Comparison of ENCODE assay signal across 8 cellular contexts in genomic region chr13:44989941-44990340, GRCh38. TPM values are rescaled to one million over a fixed set of nuclear protein-coding genes. Genes with fewer than 3 reads are reported as not detected.
DNase-seq lines count a peak whose midpoint lies in the region; TF ChIP-seq lines count a peak whose summit lies in the region.

No MANE protein-coding gene starts in this region.

- H3K36me3 Mint-ChIP-seq in HFFc6 (ENCODE audit: low read depth) (peaks cover 15% of the 10 kb centered on the region), glutamatergic neuron (ENCODE audit: unreplicated experiment) (no peaks in the 10 kb centered on the region)

- H3K4me3 Mint-ChIP-seq in HFFc6 (peak overlapping the region; percentile 99), glutamatergic neuron (ENCODE audit: unreplicated experiment) (peak overlapping the region; percentile 98)

- H3K27me3 Mint-ChIP-seq in HFFc6 (ENCODE audit: insufficient read depth): no peaks in the 10 kb centered on the region; the same call in 1 of the 2 replicates
- peaks cover 2% of the 10 kb centered on the region for H3K27me3 Mint-ChIP-seq in glutamatergic neuron (ENCODE audit: unreplicated experiment)

- peak overlapping the region; percentile 84 for H3K4me3 ChIP-seq in BLaER1
- H3K4me3 ChIP-seq in WI38 (ENCODE audit: low read depth, low read length): peak overlapping the region; percentile 98
- peak overlapping the region; percentile 95 for H3K4me3 ChIP-seq in retinal pigment epithelial cell (ENCODE audit: low read length)

- H3K4me1 ChIP-seq in BLaER1: peaks cover 40% of the 10 kb centered on the region

- DNase-seq in HFFc6 (no peak), glutamatergic neuron (no peak), retinal pigment epithelial cell (ENCODE audit: low read depth) (no peak), HuH-7 (ENCODE audit: low spot score) (no peak), NCI-H1694 (lab: John Stamatoyannopoulos, UW) (no peak), NCI-H526 treated with DMSO at 0.1 percent for 48 hours (lab: John Stamatoyannopoulos, UW) (no peak)

- no peaks in the 10 kb centered on the region for H3K27me3 ChIP-seq in BLaER1

- H3K36me3 ChIP-seq in BLaER1: peaks cover 23% of the 10 kb centered on the region

- peak overlapping the region; percentile 84 for H3K27ac ChIP-seq in BLaER1

- TF ChIP-seq CTCF in HFFc6 (IDR thresholded peaks at IDR 0.05) (no peak), WI38 (IDR thresholded peaks at IDR 0.05; ENCODE audit: low read depth, low read length) (no peak), glutamatergic neuron (IDR thresholded peaks at IDR 0.05; ENCODE audit: partially characterized antibody, unreplicated experiment) (no peak), retinal pigment epithelial cell (conservative IDR thresholded peaks at IDR 0.05; ENCODE audit: low read depth, low read length) (no peak)

- H4K20me1 ChIP-seq in BLaER1: peaks cover 57% of the 10 kb centered on the region

- H3K9ac ChIP-seq in BLaER1: peak overlapping the region; percentile 90

- H3K9me3 Mint-ChIP-seq in HFFc6: no peaks in the 10 kb centered on the region
- peaks cover 5% of the 10 kb centered on the region for H3K9me3 Mint-ChIP-seq in glutamatergic neuron (ENCODE audit: unreplicated experiment)

- H3K27ac Mint-ChIP-seq in HFFc6 (peak overlapping the region; percentile 99), glutamatergic neuron (ENCODE audit: unreplicated experiment) (peak overlapping the region; percentile 56)

- H3K9me3 ChIP-seq in BLaER1: no peaks in the 10 kb centered on the region

- H3K4me2 ChIP-seq in BLaER1: peak overlapping the region; percentile 96

- H3K4me1 Mint-ChIP-seq in HFFc6 (ENCODE audit: low read depth) (peaks cover 46% of the 10 kb centered on the region), glutamatergic neuron (ENCODE audit: low read depth, unreplicated experiment) (peaks cover 17% of the 10 kb centered on the region)

RNA-seq across cellular contexts. Expression of gene GPALPP1, which starts 0.6 kb away (rescaled TPM):
- 10 to 100 TPM; 22.1 to 25.8 (median 23.5) TPM for total RNA-seq in HFFc6 (2021; fragmentation: NEBNext Ultra II Directional; extraction: Animal tissue kit (Norgen Biotek cat#: 25700))
- total RNA-seq in glutamatergic neuron (ENCODE audit: unreplicated experiment): 27.7 TPM

RNA-seq across cellular contexts. Expression of gene NUFIP1, which starts 0.7 kb away (rescaled TPM):
- 1 to 10 TPM; 5.7 to 8.4 (median 7.3) TPM for total RNA-seq in HFFc6 (2021; fragmentation: NEBNext Ultra II Directional; extraction: Animal tissue kit (Norgen Biotek cat#: 25700))
- total RNA-seq in glutamatergic neuron (ENCODE audit: unreplicated experiment): 5.7 TPM
